Comparison of ENCODE assay signal across 1 cellular context in the genomic region with DNA sequence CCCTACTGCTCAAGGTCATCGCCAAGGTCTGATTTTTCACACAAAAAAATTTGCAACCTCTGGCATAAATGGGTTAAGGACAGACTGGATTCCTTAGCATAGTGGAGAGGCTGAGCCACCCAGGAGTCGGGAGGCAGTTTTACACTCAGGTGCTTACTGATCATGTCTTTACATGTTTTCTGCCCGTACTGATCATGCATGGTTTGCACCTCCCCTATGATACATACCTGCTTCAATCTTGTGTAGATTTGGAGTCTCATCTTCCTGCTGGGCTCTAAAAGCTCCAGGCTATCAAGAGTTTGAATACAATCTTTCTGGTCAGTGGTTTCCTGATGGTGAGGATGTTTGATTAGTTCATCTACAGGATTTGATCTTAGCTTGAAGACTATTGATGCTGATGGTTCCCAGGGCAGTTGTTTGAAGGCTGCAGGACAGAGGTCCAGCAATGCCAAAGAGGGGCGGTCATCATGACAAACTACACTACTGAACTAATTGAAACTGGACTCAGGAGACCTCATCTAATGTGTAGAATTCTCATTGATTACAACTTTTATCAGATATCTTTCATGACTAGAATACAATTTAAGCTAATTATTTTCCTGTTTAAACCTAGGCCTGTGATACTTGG.
TF ChIP-seq lines count a peak whose summit lies in the region.

No MANE protein-coding gene starts in this region.

TF ChIP-seq in GM12878, 131 proteins besides CTCF, POLR2A, EP300 and RAD21:
- TF ChIP-seq TCF12 (IDR thresholded peaks at IDR 0.05; ENCODE audit: low read depth, low read length) = no peak
- TF ChIP-seq RUNX3 (IDR thresholded peaks at IDR 0.05; ENCODE audit: low read length) = no peak
- TF ChIP-seq MEF2A (IDR thresholded peaks at IDR 0.05; ENCODE audit: insufficient read depth, low read depth, low read length) = no peak
- TF ChIP-seq, protein P1, sequence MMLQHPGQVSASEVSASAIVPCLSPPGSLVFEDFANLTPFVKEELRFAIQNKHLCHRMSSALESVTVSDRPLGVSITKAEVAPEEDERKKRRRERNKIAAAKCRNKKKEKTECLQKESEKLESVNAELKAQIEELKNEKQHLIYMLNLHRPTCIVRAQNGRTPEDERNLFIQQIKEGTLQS (IDR thresholded peaks at IDR 0.05; ENCODE audit: borderline replicate concordance, extremely low read depth, low read depth, low read length) = no peak
- no peak for TF ChIP-seq YBX1 (IDR thresholded peaks at IDR 0.05)
- TF ChIP-seq, protein P2, sequence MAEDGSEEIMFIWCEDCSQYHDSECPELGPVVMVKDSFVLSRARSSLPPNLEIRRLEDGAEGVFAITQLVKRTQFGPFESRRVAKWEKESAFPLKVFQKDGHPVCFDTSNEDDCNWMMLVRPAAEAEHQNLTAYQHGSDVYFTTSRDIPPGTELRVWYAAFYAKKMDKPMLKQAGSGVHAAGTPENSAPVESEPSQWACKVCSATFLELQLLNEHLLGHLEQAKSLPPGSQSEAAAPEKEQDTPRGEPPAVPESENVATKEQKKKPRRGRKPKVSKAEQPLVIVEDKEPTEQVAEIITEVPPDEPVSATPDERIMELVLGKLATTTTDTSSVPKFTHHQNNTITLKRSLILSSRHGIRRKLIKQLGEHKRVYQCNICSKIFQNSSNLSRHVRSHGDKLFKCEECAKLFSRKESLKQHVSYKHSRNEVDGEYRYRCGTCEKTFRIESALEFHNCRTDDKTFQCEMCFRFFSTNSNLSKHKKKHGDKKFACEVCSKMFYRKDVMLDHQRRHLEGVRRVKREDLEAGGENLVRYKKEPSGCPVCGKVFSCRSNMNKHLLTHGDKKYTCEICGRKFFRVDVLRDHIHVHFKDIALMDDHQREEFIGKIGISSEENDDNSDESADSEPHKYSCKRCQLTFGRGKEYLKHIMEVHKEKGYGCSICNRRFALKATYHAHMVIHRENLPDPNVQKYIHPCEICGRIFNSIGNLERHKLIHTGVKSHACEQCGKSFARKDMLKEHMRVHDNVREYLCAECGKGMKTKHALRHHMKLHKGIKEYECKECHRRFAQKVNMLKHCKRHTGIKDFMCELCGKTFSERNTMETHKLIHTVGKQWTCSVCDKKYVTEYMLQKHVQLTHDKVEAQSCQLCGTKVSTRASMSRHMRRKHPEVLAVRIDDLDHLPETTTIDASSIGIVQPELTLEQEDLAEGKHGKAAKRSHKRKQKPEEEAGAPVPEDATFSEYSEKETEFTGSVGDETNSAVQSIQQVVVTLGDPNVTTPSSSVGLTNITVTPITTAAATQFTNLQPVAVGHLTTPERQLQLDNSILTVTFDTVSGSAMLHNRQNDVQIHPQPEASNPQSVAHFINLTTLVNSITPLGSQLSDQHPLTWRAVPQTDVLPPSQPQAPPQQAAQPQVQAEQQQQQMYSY (CRISPR knock-in tag; IDR thresholded peaks at IDR 0.05) = no peak
- TF ChIP-seq, protein P3, sequence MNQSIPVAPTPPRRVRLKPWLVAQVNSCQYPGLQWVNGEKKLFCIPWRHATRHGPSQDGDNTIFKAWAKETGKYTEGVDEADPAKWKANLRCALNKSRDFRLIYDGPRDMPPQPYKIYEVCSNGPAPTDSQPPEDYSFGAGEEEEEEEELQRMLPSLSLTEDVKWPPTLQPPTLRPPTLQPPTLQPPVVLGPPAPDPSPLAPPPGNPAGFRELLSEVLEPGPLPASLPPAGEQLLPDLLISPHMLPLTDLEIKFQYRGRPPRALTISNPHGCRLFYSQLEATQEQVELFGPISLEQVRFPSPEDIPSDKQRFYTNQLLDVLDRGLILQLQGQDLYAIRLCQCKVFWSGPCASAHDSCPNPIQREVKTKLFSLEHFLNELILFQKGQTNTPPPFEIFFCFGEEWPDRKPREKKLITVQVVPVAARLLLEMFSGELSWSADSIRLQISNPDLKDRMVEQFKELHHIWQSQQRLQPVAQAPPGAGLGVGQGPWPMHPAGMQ (IDR thresholded peaks at IDR 0.05; ENCODE audit: borderline replicate concordance) = no peak
- no peak for TF ChIP-seq RBBP5 (conservative IDR thresholded peaks at IDR 0.05)
- peak; percentile 37 for TF ChIP-seq ZBED1 (IDR thresholded peaks at IDR 0.05; ENCODE audit: borderline replicate concordance)
- TF ChIP-seq CBX5 (IDR thresholded peaks at IDR 0.05; ENCODE audit: low read depth) = no peak
- no peak for TF ChIP-seq SMAD1 (IDR thresholded peaks at IDR 0.05; ENCODE audit: low read depth, partially characterized antibody)
- no peak for TF ChIP-seq SRF (IDR thresholded peaks at IDR 0.05; ENCODE audit: low read depth in 2 of 2, low read length in 2 of 2)
- no peak for TF ChIP-seq JUNB (IDR thresholded peaks at IDR 0.05)
- no peak for TF ChIP-seq KLF5 (IDR thresholded peaks at IDR 0.05; ENCODE audit: partially characterized antibody)
- TF ChIP-seq, protein P4, sequence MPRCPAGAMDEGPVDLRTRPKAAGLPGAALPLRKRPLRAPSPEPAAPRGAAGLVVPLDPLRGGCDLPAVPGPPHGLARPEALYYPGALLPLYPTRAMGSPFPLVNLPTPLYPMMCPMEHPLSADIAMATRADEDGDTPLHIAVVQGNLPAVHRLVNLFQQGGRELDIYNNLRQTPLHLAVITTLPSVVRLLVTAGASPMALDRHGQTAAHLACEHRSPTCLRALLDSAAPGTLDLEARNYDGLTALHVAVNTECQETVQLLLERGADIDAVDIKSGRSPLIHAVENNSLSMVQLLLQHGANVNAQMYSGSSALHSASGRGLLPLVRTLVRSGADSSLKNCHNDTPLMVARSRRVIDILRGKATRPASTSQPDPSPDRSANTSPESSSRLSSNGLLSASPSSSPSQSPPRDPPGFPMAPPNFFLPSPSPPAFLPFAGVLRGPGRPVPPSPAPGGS (IDR thresholded peaks at IDR 0.05; ENCODE audit: borderline replicate concordance, insufficient read depth, low read depth, low read length, poor library complexity, severe bottlenecking) = peak; percentile 19
- TF ChIP-seq RCOR1 (conservative IDR thresholded peaks at IDR 0.05; ENCODE audit: low read depth, low read length) = no peak
- no peak for TF ChIP-seq TAF1 (IDR thresholded peaks at IDR 0.05; ENCODE audit: borderline replicate concordance, low read depth, low read length)
- TF ChIP-seq GATAD2B (conservative IDR thresholded peaks at IDR 0.05; ENCODE audit: low read depth) = no peak
- TF ChIP-seq, protein P5, sequence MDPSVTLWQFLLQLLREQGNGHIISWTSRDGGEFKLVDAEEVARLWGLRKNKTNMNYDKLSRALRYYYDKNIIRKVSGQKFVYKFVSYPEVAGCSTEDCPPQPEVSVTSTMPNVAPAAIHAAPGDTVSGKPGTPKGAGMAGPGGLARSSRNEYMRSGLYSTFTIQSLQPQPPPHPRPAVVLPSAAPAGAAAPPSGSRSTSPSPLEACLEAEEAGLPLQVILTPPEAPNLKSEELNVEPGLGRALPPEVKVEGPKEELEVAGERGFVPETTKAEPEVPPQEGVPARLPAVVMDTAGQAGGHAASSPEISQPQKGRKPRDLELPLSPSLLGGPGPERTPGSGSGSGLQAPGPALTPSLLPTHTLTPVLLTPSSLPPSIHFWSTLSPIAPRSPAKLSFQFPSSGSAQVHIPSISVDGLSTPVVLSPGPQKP (IDR thresholded peaks at IDR 0.05; ENCODE audit: low read depth, low read length) = no peak
- no peak for TF ChIP-seq MTA2 (IDR thresholded peaks at IDR 0.05; ENCODE audit: low read depth)
- no peak for TF ChIP-seq IRF4 (IDR thresholded peaks at IDR 0.05; ENCODE audit: low read depth, low read length)
- TF ChIP-seq SMAD5 (IDR thresholded peaks at IDR 0.05; ENCODE audit: low read depth) = 0 out of 2 replicates have a peak, but pooled peaks have one; percentile 27
- TF ChIP-seq NR2F1 (conservative IDR thresholded peaks at IDR 0.05) = no peak
- no peak for TF ChIP-seq JUND (IDR thresholded peaks at IDR 0.05; ENCODE audit: low read depth, low read length)
